19 cellular contexts compared by ENCODE assay signal in genomic region chr4:62806786-62807185, GRCh38.
"Had no signal": no experiment of that assay in that cellular context is flagged by ENCODE, and none has a peak within 500 bp of the region (broad histone marks: within the 10 kb centered on the region; RNA-seq: fewer than 3 reads in every experiment).

No MANE protein-coding gene starts in this region.

- H3K4me3 ChIP-seq: esophagus squamous epithelium, psoas muscle, stomach, thoracic aorta had no signal

- H3K4me1 ChIP-seq: esophagus squamous epithelium, psoas muscle, stomach had no signal

- H3K36me3 ChIP-seq: esophagus squamous epithelium, neutrophil, stomach, thoracic aorta had no signal

- H3K36me3 Mint-ChIP-seq: naive thymus-derived CD4-positive, alpha-beta T cell had no signal

- H3K27me3 ChIP-seq: esophagus squamous epithelium, neutrophil, stomach had no signal

- H3K4me1 Mint-ChIP-seq: naive thymus-derived CD4-positive, alpha-beta T cell; nephron progenitor cell had no signal

- H3K4me3 Mint-ChIP-seq: dendritic cell treated with granulocyte-macrophage colony-stimulating factor and Interleukin-4, amounts not matched to agents 40 ng/mL and 50 ng/mL, for 4 days; effector memory CD8-positive, alpha-beta T cell; naive thymus-derived CD4-positive, alpha-beta T cell; nephron progenitor cell had no signal

- H3K27me3 Mint-ChIP-seq: dendritic cell treated with granulocyte-macrophage colony-stimulating factor and Interleukin-4, amounts not matched to agents 40 ng/mL and 50 ng/mL, for 4 days; effector memory CD8-positive, alpha-beta T cell; naive thymus-derived CD4-positive, alpha-beta T cell had no signal

- H3K9me3 Mint-ChIP-seq: nephron progenitor cell had no signal

- H3K9me3 ChIP-seq: esophagus squamous epithelium, neutrophil, psoas muscle, stomach, thoracic aorta had no signal

- DNase-seq: effector memory CD8-positive, alpha-beta T cell; esophagus squamous epithelium; foreskin fibroblast; head of caudate nucleus; hippocampal formation; mesendoderm; naive thymus-derived CD4-positive, alpha-beta T cell; nephron progenitor cell; psoas muscle; retina; stimulated activated CD4-positive, alpha-beta T cell treated with anti-CD3 and anti-CD28 coated beads, Interleukin-2, amount 100 ng/mL, for 24 hours; stimulated activated CD4-positive, alpha-beta T cell treated with anti-CD3 and anti-CD28 coated beads, Interleukin-4, amount 100 ng/mL, for 4 hours; stimulated activated naive CD4-positive, alpha-beta T cell; stomach; substantia nigra; trophoblast cell had no signal

- H3K27ac ChIP-seq: esophagus squamous epithelium, neutrophil, psoas muscle, stomach, thoracic aorta had no signal

- H3K27ac Mint-ChIP-seq: dendritic cell treated with granulocyte-macrophage colony-stimulating factor and Interleukin-4, amounts not matched to agents 40 ng/mL and 50 ng/mL, for 4 days; effector memory CD8-positive, alpha-beta T cell; naive thymus-derived CD4-positive, alpha-beta T cell; nephron progenitor cell had no signal
